24 cellular contexts compared by ENCODE assay signal in the genomic region with DNA sequence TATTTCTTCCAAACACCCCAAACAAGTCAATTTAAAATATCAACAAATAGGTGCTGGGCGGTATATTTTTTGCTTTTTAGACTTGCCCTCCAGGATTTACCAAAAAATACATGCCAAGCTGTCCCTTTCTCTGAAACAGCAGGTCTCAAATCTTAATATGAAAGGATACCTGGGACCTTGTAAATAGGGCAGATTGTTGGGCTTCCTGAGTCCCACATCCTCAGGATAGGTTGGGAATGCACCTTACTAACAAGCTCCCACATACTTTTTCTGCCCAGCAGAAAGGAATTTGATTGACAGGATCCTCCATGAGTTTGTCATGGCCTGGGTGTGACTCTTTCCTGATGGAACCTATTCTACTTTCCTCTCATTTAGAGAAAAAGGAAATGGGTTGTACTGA. TPM values are rescaled to one million over a fixed set of nuclear protein-coding genes. Genes with fewer than 3 reads are reported as not detected.
"Had no signal": no experiment of that assay in that cellular context is flagged by ENCODE, and none has a peak within 500 bp of the region (broad histone marks: within the 10 kb centered on the region; RNA-seq: fewer than 3 reads in every experiment).

No MANE protein-coding gene starts in this region.

- H3K9me3 Mint-ChIP-seq: activated CD4-positive, alpha-beta T cell treated with anti-CD3 and anti-CD28 coated beads, Interleukin-2, amount 10 ng/mL, durations not matched to agents 24 days and 14 days; activated naive CD4-positive, alpha-beta T cell treated with anti-CD3 and anti-CD28 coated beads, Interleukin-2, amount 50 U/mL, for 72 hours; activated naive CD8-positive, alpha-beta T cell treated with anti-CD3 and anti-CD28 coated beads, Interleukin-2, amount 50 U/mL, for 24 hours; activated T-cell treated with anti-CD3 and anti-CD28 coated beads, Interleukin-2, amount 50 U/mL, for 24 hours; activated T-helper 1 cell treated with anti-CD3 and anti-CD28 coated beads, Interleukin-12 subunit alpha, Interleukin-12 subunit beta, Interleukin-2, Interleukin-4 antibody, amounts not matched to agents 30 ng/mL and 10 ng/mL and 1 ng/mL, durations not matched to agents 14 hours and 24 hours and 36 hours; T-helper 1 cell treated with Interleukin-12 subunit alpha and Interleukin-12 subunit beta and Interleukin-4 antibody, amounts not matched to agents 30 μg/mL and 1 μg/mL, for 36 hours had no signal

- H3K4me1 Mint-ChIP-seq: activated CD4-positive, alpha-beta T cell treated with anti-CD3 and anti-CD28 coated beads, Interleukin-2, amount 10 ng/mL, durations not matched to agents 24 days and 14 days; activated CD8-positive, alpha-beta memory T cell treated with anti-CD3 and anti-CD28 coated beads, Interleukin-2, amount 10 ng/mL, durations not matched to agents 7 days and 5 days; activated naive CD8-positive, alpha-beta T cell treated with anti-CD3 and anti-CD28 coated beads, Interleukin-2, amount 50 U/mL, for 24 hours had no signal

- H3K27ac Mint-ChIP-seq: activated CD4-positive, alpha-beta T cell treated with anti-CD3 and anti-CD28 coated beads, Interleukin-2, amount 10 ng/mL, durations not matched to agents 24 days and 14 days; activated CD8-positive, alpha-beta memory T cell treated with anti-CD3 and anti-CD28 coated beads, Interleukin-2, amount 10 ng/mL, durations not matched to agents 7 days and 5 days; activated naive CD8-positive, alpha-beta T cell treated with anti-CD3 and anti-CD28 coated beads, Interleukin-2, amount 50 U/mL, for 24 hours; activated T-cell treated with anti-CD3 and anti-CD28 coated beads, Interleukin-2, amount 50 U/mL, for 24 hours; activated T-helper 1 cell treated with anti-CD3 and anti-CD28 coated beads, Interleukin-12 subunit alpha, Interleukin-12 subunit beta, Interleukin-2, Interleukin-4 antibody, amounts not matched to agents 30 ng/mL and 10 ng/mL and 1 ng/mL, durations not matched to agents 14 hours and 24 hours and 36 hours; T-helper 1 cell treated with Interleukin-12 subunit alpha and Interleukin-12 subunit beta and Interleukin-4 antibody, amounts not matched to agents 30 μg/mL and 1 μg/mL, for 36 hours had no signal

- H3K4me1 ChIP-seq: SJSA1 had no signal

- H3K9me3 ChIP-seq: ascending aorta, body of pancreas, Peyer's patch, SJSA1 had no signal

- H3K36me3 ChIP-seq: ascending aorta, Peyer's patch, SJSA1 had no signal

- ATAC-seq: activated CD8-positive, alpha-beta memory T cell treated with anti-CD3 and anti-CD28 coated beads, Interleukin-2, amount 10 ng/mL, durations not matched to agents 7 days and 5 days; activated naive CD4-positive, alpha-beta T cell treated with anti-CD3 and anti-CD28 coated beads, Interleukin-2, amount 50 U/mL, for 72 hours; activated naive CD8-positive, alpha-beta T cell treated with anti-CD3 and anti-CD28 coated beads, Interleukin-2, amount 50 U/mL, for 24 hours; body of pancreas had no signal

- DNase-seq: activated CD4-positive, alpha-beta T cell treated with anti-CD3 and anti-CD28 coated beads, Interleukin-2, amount 10 ng/mL, durations not matched to agents 24 days and 14 days; activated CD4-positive, alpha-beta T cell treated with anti-CD3 and anti-CD28 coated beads, Interleukin-2, amount 50 U/mL, for 48 hours; activated CD4-positive, CD25-positive, alpha-beta regulatory T cell treated with anti-CD3 and anti-CD28 coated beads, Interleukin-2, amount 50 U/mL, for 72 hours; activated CD8-positive, alpha-beta memory T cell treated with anti-CD3 and anti-CD28 coated beads, Interleukin-2, amount 10 ng/mL, durations not matched to agents 7 days and 5 days; activated effector memory CD4-positive, alpha-beta T cell treated with Interleukin-2 at 50 U/mL for 16 hours; activated naive CD4-positive, alpha-beta T cell treated with Interleukin-2 at 50 U/mL for 16 hours; activated naive CD8-positive, alpha-beta T cell treated with anti-CD3 and anti-CD28 coated beads, Interleukin-2, amount 50 U/mL, for 24 hours; activated T-cell treated with anti-CD3 and anti-CD28 coated beads, Interleukin-2, amount 50 U/mL, for 24 hours; amniotic stem cell; body of pancreas; central memory CD4-positive, alpha-beta T cell; MM.1S; NCI-H1105 treated with DMSO at 0.1 percent for 48 hours; NCI-H1436 treated with DMSO at 0.1 percent for 48 hours; NCI-H187; NCI-H2081; NCI-H524; Peyer's patch; SHP77 had no signal

- H3K36me3 Mint-ChIP-seq: activated CD8-positive, alpha-beta memory T cell treated with anti-CD3 and anti-CD28 coated beads, Interleukin-2, amount 10 ng/mL, durations not matched to agents 7 days and 5 days; activated naive CD4-positive, alpha-beta T cell treated with anti-CD3 and anti-CD28 coated beads, Interleukin-2, amount 50 U/mL, for 72 hours had no signal

- H3K4me3 ChIP-seq: ascending aorta, body of pancreas, Peyer's patch, SJSA1 had no signal

- H3K27me3 ChIP-seq: ascending aorta, Peyer's patch had no signal

- H3K4me3 Mint-ChIP-seq: activated CD4-positive, alpha-beta T cell treated with anti-CD3 and anti-CD28 coated beads, Interleukin-2, amount 10 ng/mL, durations not matched to agents 24 days and 14 days; activated CD8-positive, alpha-beta memory T cell treated with anti-CD3 and anti-CD28 coated beads, Interleukin-2, amount 10 ng/mL, durations not matched to agents 7 days and 5 days; activated naive CD8-positive, alpha-beta T cell treated with anti-CD3 and anti-CD28 coated beads, Interleukin-2, amount 50 U/mL, for 24 hours; activated T-cell treated with anti-CD3 and anti-CD28 coated beads, Interleukin-2, amount 50 U/mL, for 24 hours; activated T-helper 1 cell treated with anti-CD3 and anti-CD28 coated beads, Interleukin-12 subunit alpha, Interleukin-12 subunit beta, Interleukin-2, Interleukin-4 antibody, amounts not matched to agents 30 ng/mL and 10 ng/mL and 1 ng/mL, durations not matched to agents 14 hours and 24 hours and 36 hours; T-helper 1 cell treated with Interleukin-12 subunit alpha and Interleukin-12 subunit beta and Interleukin-4 antibody, amounts not matched to agents 30 μg/mL and 1 μg/mL, for 36 hours had no signal

- H3K27ac ChIP-seq: ascending aorta, body of pancreas, Peyer's patch, SJSA1 had no signal

RNA-seq across cellular contexts. Expression of gene SLC24A3, which starts 4.9 kb away (rescaled TPM):
- total RNA-seq: activated CD4-positive, alpha-beta T cell treated with anti-CD3 and anti-CD28 coated beads, Interleukin-2, amount 10 ng/mL, durations not matched to agents 24 days and 14 days; activated CD8-positive, alpha-beta memory T cell treated with anti-CD3 and anti-CD28 coated beads, Interleukin-2, amount 10 ng/mL, durations not matched to agents 7 days and 5 days; activated naive CD4-positive, alpha-beta T cell treated with anti-CD3 and anti-CD28 coated beads, Interleukin-2, amount 50 U/mL, for 72 hours; activated T-helper 1 cell treated with anti-CD3 and anti-CD28 coated beads, Interleukin-12 subunit alpha, Interleukin-12 subunit beta, Interleukin-2, Interleukin-4 antibody, amounts not matched to agents 30 ng/mL and 10 ng/mL and 1 ng/mL, durations not matched to agents 14 hours and 24 hours and 36 hours; SJSA1 had no signal
